Comparison of ENCODE assay signal across 8 cellular contexts in the genomic region with DNA sequence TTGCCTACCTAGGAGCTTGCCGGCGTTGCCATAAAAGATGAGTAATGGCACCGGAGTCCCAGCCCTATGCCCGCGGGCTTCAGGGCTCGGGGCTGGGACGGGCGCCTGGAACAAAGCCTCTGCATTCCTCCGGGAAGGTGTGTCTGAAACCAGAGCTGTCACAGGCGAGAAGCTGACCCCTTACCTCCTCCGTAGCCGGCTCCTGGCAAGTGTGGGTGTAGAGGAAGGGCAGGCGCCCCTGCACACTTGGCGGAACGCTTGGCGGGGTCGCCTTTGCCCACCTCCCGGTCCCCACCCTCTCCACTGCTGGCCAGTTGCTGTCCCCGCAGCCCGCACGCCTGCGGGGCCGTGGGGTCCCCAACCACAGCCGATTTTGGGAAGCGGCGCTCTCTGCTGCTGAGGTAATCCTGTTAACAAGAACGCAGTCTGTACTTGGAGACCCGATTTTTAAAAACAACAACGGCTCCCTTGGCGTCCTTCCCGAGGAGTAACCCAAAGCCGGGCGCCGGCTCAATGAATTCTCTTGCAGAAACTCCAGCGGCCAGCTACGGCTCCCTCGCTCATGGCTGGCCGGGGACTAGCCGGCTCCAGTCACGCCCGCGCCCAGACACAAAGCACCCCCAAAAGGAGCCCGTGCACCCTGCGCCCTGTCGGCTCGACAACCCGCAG.
DNase-seq lines count a peak whose midpoint lies in the region; ATAC-seq and TF ChIP-seq lines count a peak whose summit lies in the region.

No MANE protein-coding gene starts in this region.

- no TSS peak for BruUV-seq in OCI-LY7 (replicated peaks; lab: Mats Ljungman, UMichigan)

- no peaks in the 10 kb centered on the region for H3K79me2 ChIP-seq in OCI-LY7 (ENCODE audit: insufficient read depth, low read depth, low read length)

- ATAC-seq in HG03378 (IDR thresholded peaks at IDR 0.05; ENCODE audit: unreplicated experiment): peak; percentile 9

- H3K9ac ChIP-seq in iPS-15b (ENCODE audit: low read depth, low read length): no peak overlapping the region
- peak overlapping the region; percentile 63 for H3K9ac ChIP-seq in skeletal muscle satellite cell (ENCODE audit: low read depth, low read length)

- H3K9me3 ChIP-seq in iPS-15b (ENCODE audit: control insufficient read depth, insufficient read depth, low read length) (no peaks in the 10 kb centered on the region), skeletal muscle satellite cell (replicated peaks; ENCODE audit: low read length) (no peaks in the 10 kb centered on the region), OCI-LY7 (ENCODE audit: low read length) (no peaks in the 10 kb centered on the region)

- H3K9me2 ChIP-seq in OCI-LY7 (ENCODE audit: insufficient read depth, low read length): no peaks in the 10 kb centered on the region

- intact Hi-C loops in OCI-LY7 (cut with micrococcal nuclease; ENCODE audit: unreplicated experiment): no loop called here

- peak overlapping the region; percentile 100 for H3K4me2 ChIP-seq in skeletal muscle satellite cell (ENCODE audit: low read length)
- no peak overlapping the region for H3K4me2 ChIP-seq in OCI-LY7 (ENCODE audit: low read length)

- in situ Hi-C loops in astrocyte of the cerebellum (cut with HindIII; ENCODE audit: low sequenced_read_pairs): no loop called here

- H3K4me3 ChIP-seq in astrocyte of the cerebellum (ENCODE audit: low read depth, low read length): peak overlapping the region; percentile 46
- peak overlapping the region; percentile 51 for H3K4me3 ChIP-seq in iPS-15b (ENCODE audit: low read depth, low read length)
- H3K4me3 ChIP-seq in skeletal muscle satellite cell (ENCODE audit: low read length): peak overlapping the region; percentile 81
- no peak overlapping the region for H3K4me3 ChIP-seq in OCI-LY7 (ENCODE audit: low read depth, low read length, poor library complexity, severe bottlenecking)

- POLR2A ChIA-PET in OCI-LY7 (lab: Charles Lee): no interaction called here

- no peak overlapping the region for H3K27ac ChIP-seq in OCI-LY7 (ENCODE audit: low read depth, low read length, poor library complexity, severe bottlenecking)

- CTCF ChIA-PET in OCI-LY7 (lab: Charles Lee; ENCODE audit: unreplicated experiment): no interaction called here

- H2AFZ ChIP-seq in OCI-LY7 (ENCODE audit: low read length): no peak overlapping the region

- no peaks in the 10 kb centered on the region for H4K20me1 ChIP-seq in OCI-LY7 (ENCODE audit: insufficient read depth, low read length)

- H3K4me1 ChIP-seq in iPS-15b (ENCODE audit: control insufficient read depth, insufficient read depth, low read length) (peaks cover 29% of the 10 kb centered on the region), skeletal muscle satellite cell (ENCODE audit: control insufficient read depth, insufficient read depth, low read length) (peaks cover 14% of the 10 kb centered on the region), OCI-LY7 (ENCODE audit: insufficient read depth, low read length, poor library complexity, severe bottlenecking) (no peaks in the 10 kb centered on the region)

- peak; percentile 14 for DNase-seq in SIG-M5 treated with dmso at 0.1 percent for 504 hours (lab: John Stamatoyannopoulos, UW; ENCODE audit: unreplicated experiment)
- no peak for DNase-seq in SIG-M5 (lab: John Stamatoyannopoulos, UW)
- DNase-seq in astrocyte of the cerebellum (ENCODE audit: low read depth): peak; percentile 48
- no peak for DNase-seq in effector CD4-positive, alpha-beta T cell
- DNase-seq in OCI-LY7 (ENCODE audit: low spot score): no peak

- H3K27me3 ChIP-seq in iPS-15b (ENCODE audit: control insufficient read depth, insufficient read depth, low read length): peaks cover 54% of the 10 kb centered on the region
- peaks cover 33% of the 10 kb centered on the region for H3K27me3 ChIP-seq in skeletal muscle satellite cell (ENCODE audit: control insufficient read depth, insufficient read depth, low read length)

- no peaks in the 10 kb centered on the region for H3K36me3 ChIP-seq in iPS-15b (ENCODE audit: control insufficient read depth, insufficient read depth, low read length)
- H3K36me3 ChIP-seq in skeletal muscle satellite cell (ENCODE audit: insufficient read depth, low read length): no peaks in the 10 kb centered on the region
- H3K36me3 ChIP-seq in OCI-LY7 (ENCODE audit: insufficient read depth, low read length): no peaks in the 10 kb centered on the region

- TF ChIP-seq CTCF in astrocyte of the cerebellum (IDR thresholded peaks at IDR 0.05; ENCODE audit: low read depth, low read length, missing control alignments): no peak
- no peak for TF ChIP-seq CTCF in OCI-LY7 (conservative IDR thresholded peaks at IDR 0.05; ENCODE audit: low read length)

Comparison
In these comparisons a context has a peak if more than half of its experiments do, and no peak if none do; other contexts are left out.
1. DNase-seq: peak in SIG-M5 treated with dmso at 0.1 percent for 504 hours (single experiment) and astrocyte of the cerebellum (single experiment); none in SIG-M5 (single experiment), effector CD4-positive, alpha-beta T cell (single experiment) and OCI-LY7 (single experiment).